ENCODE assay signal across 27 cellular contexts in the genomic region with DNA sequence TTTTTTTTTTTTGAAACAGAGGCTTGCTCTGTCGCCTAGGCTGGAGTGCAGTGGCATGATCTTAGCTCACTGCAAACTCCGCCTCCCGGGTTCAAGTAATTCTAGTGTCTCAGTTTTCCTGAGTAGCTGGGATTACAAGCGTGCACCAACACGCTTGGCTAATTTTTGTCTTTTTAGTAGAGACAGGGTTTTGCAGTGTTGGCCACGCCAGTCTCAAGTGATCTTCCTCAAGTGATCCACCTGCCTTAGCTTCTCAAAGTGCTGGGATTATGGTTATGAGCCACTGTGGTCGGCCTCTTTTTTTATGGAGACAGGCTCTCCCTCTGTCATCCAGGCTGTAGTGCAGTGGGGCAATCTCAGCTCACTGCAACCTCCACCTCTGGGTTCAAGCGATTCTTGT.
"Had no signal": no experiment of that assay in that cellular context is flagged by ENCODE, and none has a peak within 500 bp of the region (broad histone marks: within the 10 kb centered on the region; RNA-seq: fewer than 3 reads in every experiment).

No MANE protein-coding gene starts in this region.

- H3K9me3 Mint-ChIP-seq: activated naive CD8-positive, alpha-beta T cell treated with anti-CD3 and anti-CD28 coated beads, Interleukin-2, amount 10 ng/mL, durations not matched to agents 7 days and 5 days; activated T-cell treated with anti-CD3 and anti-CD28 coated beads, Interleukin-2, amount 50 U/mL, for 4 hours; activated T-helper 2 cell treated with anti-CD3 and anti-CD28 coated beads, Interferon-gamma antibody, Interleukin-2, Interleukin-4, amounts not matched to agents 10 μg/mL and 5 μg/mL and 100 μg/mL, durations not matched to agents 14 hours and 24 hours and 36 hours; endodermal cell; naive B cell; stimulated activated naive CD8-positive, alpha-beta T cell treated with anti-CD3 and anti-CD28 coated beads, Interleukin-15, Interleukin-2, amounts not matched to agents 100 ng/mL and 50 ng/mL, for 24 hours had no signal

- H3K27me3 Mint-ChIP-seq: activated naive CD8-positive, alpha-beta T cell treated with anti-CD3 and anti-CD28 coated beads, Interleukin-2, amount 10 ng/mL, durations not matched to agents 7 days and 5 days; naive B cell; progenitor cell of endocrine pancreas; stimulated activated naive CD8-positive, alpha-beta T cell treated with anti-CD3 and anti-CD28 coated beads, Interleukin-15, Interleukin-2, amounts not matched to agents 100 ng/mL and 50 ng/mL, for 24 hours; T-helper 17 cell had no signal

- H3K27ac ChIP-seq: breast epithelium, coronary artery, lower lobe of right lung, sigmoid colon, tibial nerve had no signal

- H3K36me3 ChIP-seq: breast epithelium had no signal

- H3K4me1 ChIP-seq: breast epithelium, lower lobe of right lung, sigmoid colon had no signal

- DNase-seq: activated CD4-positive, alpha-beta T cell treated with anti-CD3 and anti-CD28 coated beads for 4 hours; activated CD4-positive, alpha-beta T cell treated with anti-CD3 and anti-CD28 coated beads, Interleukin-2, amount 50 U/mL, for 48 hours; activated CD4-positive, CD25-positive, alpha-beta regulatory T cell; activated CD8-positive, alpha-beta memory T cell treated with anti-CD3 and anti-CD28 coated beads, Interleukin-2, amount 50 U/mL, for 48 hours; activated naive CD4-positive, alpha-beta T cell treated with Interleukin-2 at 50 U/mL for 16 hours; activated naive CD8-positive, alpha-beta T cell treated with anti-CD3 and anti-CD28 coated beads, Interleukin-2, amount 10 ng/mL, durations not matched to agents 7 days and 5 days; activated T-cell treated with anti-CD3 and anti-CD28 coated beads, Interleukin-2, amount 50 U/mL, for 4 hours; amniotic stem cell; cerebellar nuclear complex; endodermal cell; foreskin fibroblast; kidney; lower lobe of right lung; mesendoderm; mucosa of descending colon; naive B cell; retina; sigmoid colon; stimulated activated CD4-positive, alpha-beta T cell treated with anti-CD3 and anti-CD28 coated beads, Interleukin-4, amount 100 ng/mL, for 1 hour; T-helper 17 cell had no signal

- H3K4me3 Mint-ChIP-seq: activated naive CD8-positive, alpha-beta T cell treated with anti-CD3 and anti-CD28 coated beads, Interleukin-2, amount 10 ng/mL, durations not matched to agents 7 days and 5 days; activated T-cell treated with anti-CD3 and anti-CD28 coated beads, Interleukin-2, amount 50 U/mL, for 4 hours; endodermal cell; naive B cell; stimulated activated naive CD8-positive, alpha-beta T cell treated with anti-CD3 and anti-CD28 coated beads, Interleukin-15, Interleukin-2, amounts not matched to agents 100 ng/mL and 50 ng/mL, for 24 hours had no signal

- H3K4me3 ChIP-seq: breast epithelium, coronary artery, lower lobe of right lung, mucosa of descending colon, sigmoid colon, tibial nerve had no signal

- H3K27me3 ChIP-seq: breast epithelium, sigmoid colon, tibial nerve had no signal

- H3K9me3 ChIP-seq: breast epithelium, lower lobe of right lung, mucosa of descending colon, sigmoid colon, tibial nerve had no signal

- ATAC-seq: activated T-cell treated with anti-CD3 and anti-CD28 coated beads, Interleukin-2, amount 50 U/mL, for 4 hours; left lobe of liver; lower lobe of right lung; mucosa of descending colon; T-helper 17 cell had no signal

- H3K4me1 Mint-ChIP-seq: endodermal cell had no signal

- H3K27ac Mint-ChIP-seq: activated naive CD8-positive, alpha-beta T cell treated with anti-CD3 and anti-CD28 coated beads, Interleukin-2, amount 10 ng/mL, durations not matched to agents 7 days and 5 days had no signal
